Comparison of ENCODE assay signal across 19 cellular contexts in genomic region chr1:155082941-155083541, GRCh38. TPM values are rescaled to one million over a fixed set of nuclear protein-coding genes. Genes with fewer than 3 reads are reported as not detected.
DNase-seq lines count a peak whose midpoint lies in the region; ATAC-seq and TF ChIP-seq lines count a peak whose summit lies in the region.
"Had no signal": no experiment of that assay in that cellular context is flagged by ENCODE, and none has a peak within 500 bp of the region (broad histone marks: within the 10 kb centered on the region; RNA-seq: fewer than 3 reads in every experiment).

No MANE protein-coding gene starts in this region.

- H3K23ac ChIP-seq in neuronal stem cell (ENCODE audit: low read depth, low read length, poor library complexity) = peak overlapping the region; percentile 94

- no CpG with 5 or more reads among the region's 8 CpGs for WGBS in neuronal stem cell (ENCODE audit: extremely low coverage in 2 of 2, insufficient read length in 2 of 2, insufficient replicate concordance in 1 of 2), 2 donors

- no peak overlapping the region for H2AFZ ChIP-seq in neuronal stem cell (ENCODE audit: low read length)

- H3K79me1 ChIP-seq in neuronal stem cell (ENCODE audit: low read depth, low read length) = peaks cover 4% of the 10 kb centered on the region

- H3K27me3 Mint-ChIP-seq in CD4-positive, alpha-beta T cell = peaks cover 42% of the 10 kb centered on the region

- H3K4me3 ChIP-seq in neuronal stem cell (ENCODE audit: low read length in 2 of 2) = no peak overlapping the region

- H3K4me1 Mint-ChIP-seq in CD4-positive, alpha-beta T cell (ENCODE audit: low read depth) = peaks cover 65% of the 10 kb centered on the region

- no peak for DNase-seq in CD4-positive, alpha-beta T cell
- DNase-seq in NCI-H526 treated with DMSO at 0.1 percent for 48 hours (lab: John Stamatoyannopoulos, UW) (peak; percentile 64), neuronal stem cell (ENCODE audit: low spot score) (no peak), amniotic stem cell (lab: John Stamatoyannopoulos, UW) (no peak), NCI-H226 (no peak)
- no peak for DNase-seq in stimulated activated naive CD4-positive, alpha-beta T cell (lab: John Stamatoyannopoulos, UW)
- no peak for DNase-seq in stimulated activated CD8-positive, alpha-beta memory T cell treated with anti-CD3 and anti-CD28 coated beads, Interleukin-4, amount 100 ng/mL, for 48 hours
- DNase-seq: activated CD8-positive, alpha-beta T cell treated with anti-CD3 and anti-CD28 coated beads, Interleukin-2, amount 10 ng/mL, durations not matched to agents 7 days and 5 days; central memory CD4-positive, alpha-beta T cell; GF-D8; NCI-H1048; NCI-H510A treated with DMSO at 0.1 percent for 48 hours; stimulated activated CD4-positive, alpha-beta T cell treated with anti-CD3 and anti-CD28 coated beads, Interleukin-4, amount 100 ng/mL, for 24 hours had no signal

- H3K4ac ChIP-seq in neuronal stem cell (ENCODE audit: low read length) = peak overlapping the region; percentile 68

- no peak overlapping the region for H4K91ac ChIP-seq in neuronal stem cell (ENCODE audit: low read depth, low read length, poor library complexity)

- peaks cover 37 to 40% of the 10 kb centered on the region in 2 donors for H3K4me1 ChIP-seq in neuronal stem cell (ENCODE audit: control insufficient read depth in 2 of 2, insufficient read depth in 1 of 2, low read depth in 1 of 2, low read length in 2 of 2)

- H3K36me3 Mint-ChIP-seq in CD4-positive, alpha-beta T cell (ENCODE audit: low read depth) = peaks cover 3% of the 10 kb centered on the region

- no peak for TF ChIP-seq CTCF in CD4-positive, alpha-beta T cell (IDR thresholded peaks at IDR 0.05)

- H3K9ac ChIP-seq in neuronal stem cell (ENCODE audit: low read depth, low read length, poor library complexity) = peak overlapping the region; percentile 64

- H3K27me3 ChIP-seq in CD4-positive, alpha-beta T cell (ENCODE audit: control insufficient read depth, insufficient read depth, low read length) = peaks cover 46% of the 10 kb centered on the region
- H3K27me3 ChIP-seq in neuronal stem cell (ENCODE audit: control insufficient read depth in 3 of 3, insufficient read depth in 3 of 3, low read depth in 1 of 3, low read length in 3 of 3) = peaks cover 30 to 54% (median 37%) of the 10 kb centered on the region in 3 experiments

- no peak overlapping the region for H3K27ac ChIP-seq in CD4-positive, alpha-beta T cell (ENCODE audit: low read depth, low read length)
- H3K27ac ChIP-seq in neuronal stem cell (replicated peaks; ENCODE audit: low read length) = no peak overlapping the region
- H3K27ac ChIP-seq: esophagus muscularis mucosa had no signal

- POLR2A ChIA-PET in CD4-positive, alpha-beta T cell (lab: Charles Lee) = no interaction called here

- peak overlapping the region; percentile 70 for H3K4me3 Mint-ChIP-seq in CD4-positive, alpha-beta T cell

- H3K4me2 ChIP-seq in neuronal stem cell (ENCODE audit: insufficient read depth, low read length, poor library complexity, severe bottlenecking) = no peak overlapping the region

- H2BK15ac ChIP-seq in neuronal stem cell (ENCODE audit: low read length) = peak overlapping the region; percentile 93

- H3K27ac Mint-ChIP-seq in CD4-positive, alpha-beta T cell = no peak overlapping the region
- H3K27ac Mint-ChIP-seq: activated CD8-positive, alpha-beta T cell treated with anti-CD3 and anti-CD28 coated beads, Interleukin-2, amount 10 ng/mL, durations not matched to agents 7 days and 5 days had no signal

- H4K8ac ChIP-seq in neuronal stem cell (ENCODE audit: low read depth, low read length) = no peak overlapping the region

- H2BK12ac ChIP-seq in neuronal stem cell (ENCODE audit: low read length) = peak overlapping the region; percentile 82

- H3K9me3 Mint-ChIP-seq in CD4-positive, alpha-beta T cell = no peaks in the 10 kb centered on the region
- H3K9me3 Mint-ChIP-seq: T-helper 2 cell treated with Interferon-gamma antibody and Interleukin-4, amounts not matched to agents 5 μg/mL and 100 μg/mL, for 36 hours had no signal

- intact Hi-C loops in CD4-positive, alpha-beta T cell (cut with DNase I, micrococcal nuclease) = loop anchor here (10.0 kb wide), 4 partner anchors 128 to 758 kb away; partner anchors contain the start of genes AQP10 (in 1 of the 2), ATP8B2 (in 1 of the 2), IL6R (in 1 of the 2) and PBXIP1 (in 1 of the 2)

- CTCF ChIA-PET in CD4-positive, alpha-beta T cell (lab: Charles Lee) = no interaction called here

- H2AK5ac ChIP-seq in neuronal stem cell (ENCODE audit: low read depth, low read length) = peak overlapping the region; percentile 76

- ATAC-seq in CD4-positive, alpha-beta T cell (ENCODE audit: poor library complexity) = no peak
- peak; percentile 19 for ATAC-seq in esophagus mucosa
- ATAC-seq: activated CD8-positive, alpha-beta T cell treated with anti-CD3 and anti-CD28 coated beads, Interleukin-2, amount 10 ng/mL, durations not matched to agents 7 days and 5 days had no signal

- H3K18ac ChIP-seq in neuronal stem cell (ENCODE audit: low read length) = peak overlapping the region; percentile 30

- no peak overlapping the region for H3K14ac ChIP-seq in neuronal stem cell (ENCODE audit: low read length)

- peak overlapping the region; percentile 11 for H2BK5ac ChIP-seq in neuronal stem cell (ENCODE audit: low read length)

- no peaks in the 10 kb centered on the region for H3K36me3 ChIP-seq in neuronal stem cell (replicated peaks in 1 of 2; ENCODE audit: control insufficient read depth in 2 of 2, insufficient read depth in 2 of 2, low read length in 2 of 2)
- H3K36me3 ChIP-seq: esophagus muscularis mucosa had no signal

- no peaks in the 10 kb centered on the region for H3K9me3 ChIP-seq in CD4-positive, alpha-beta T cell (ENCODE audit: control insufficient read depth, low read length)
- peaks cover 0 to 2% of the 10 kb centered on the region in 2 donors for H3K9me3 ChIP-seq in neuronal stem cell (replicated peaks in 1 of 2; ENCODE audit: control insufficient read depth in 2 of 2, insufficient read depth in 1 of 2, low read depth in 1 of 2, low read length in 2 of 2)
- H3K9me3 ChIP-seq: esophagus muscularis mucosa had no signal

- peak overlapping the region; percentile 39 for H2BK120ac ChIP-seq in neuronal stem cell (ENCODE audit: low read depth, low read length)

RNA-seq across cellular contexts. Expression of gene EFNA3, which starts 4.4 kb away (rescaled TPM):
- total RNA-seq in CD4-positive, alpha-beta T cell = under 1 TPM; 0.22 to 0.47 TPM
- total RNA-seq in esophagus mucosa = 20.6 TPM
- polyA plus RNA-seq in neuronal stem cell (2013, experiment 1 of 2) = 15.2 TPM
- polyA plus RNA-seq in neuronal stem cell (2013, experiment 2 of 2) = 14.6 TPM

RNA-seq across cellular contexts. Expression of gene EFNA4, which starts 19.5 kb away (rescaled TPM):
- total RNA-seq in CD4-positive, alpha-beta T cell = 1 to 10 TPM; 2.4 to 3.3 TPM
- total RNA-seq in esophagus mucosa = 12.1 TPM
- polyA plus RNA-seq in neuronal stem cell (2013, experiment 1 of 2) = 24.6 TPM
- polyA plus RNA-seq in neuronal stem cell (2013, experiment 2 of 2) = 24.2 TPM

RNA-seq across cellular contexts. Expression of gene ADAM15, which starts 31.9 kb away (rescaled TPM):
- 10 to 100 TPM; 17.2 to 20.1 TPM for total RNA-seq in CD4-positive, alpha-beta T cell
- 167 TPM for total RNA-seq in esophagus mucosa
- 32.1 TPM for polyA plus RNA-seq in neuronal stem cell (2013, experiment 1 of 2)
- polyA plus RNA-seq in neuronal stem cell (2013, experiment 2 of 2) = 31.7 TPM

RNA-seq across cellular contexts. Expression of gene EFNA1, which starts 44.6 kb away (rescaled TPM):
- total RNA-seq in CD4-positive, alpha-beta T cell = 1 to 10 TPM; 4.2 to 5.9 TPM
- total RNA-seq in esophagus mucosa = 40.9 TPM
- polyA plus RNA-seq in neuronal stem cell (2013, experiment 1 of 2) = 3.6 TPM
- polyA plus RNA-seq in neuronal stem cell (2013, experiment 2 of 2) = 4.3 TPM
- total RNA-seq: activated CD8-positive, alpha-beta T cell treated with anti-CD3 and anti-CD28 coated beads, Interleukin-2, amount 10 ng/mL, durations not matched to agents 7 days and 5 days had no signal

RNA-seq across cellular contexts. Expression of gene DCST1, which starts 49.4 kb away (rescaled TPM):
- under 1 TPM; 0.33 to 0.39 TPM for total RNA-seq in CD4-positive, alpha-beta T cell
- total RNA-seq in esophagus mucosa = 0.32 TPM
- 0.03 TPM for polyA plus RNA-seq in neuronal stem cell (2013, experiment 1 of 2)
- polyA plus RNA-seq in neuronal stem cell (2013, experiment 2 of 2) = 0.06 TPM
- total RNA-seq: activated CD8-positive, alpha-beta T cell treated with anti-CD3 and anti-CD28 coated beads, Interleukin-2, amount 10 ng/mL, durations not matched to agents 7 days and 5 days; mesenteric fat pad; renal cortical epithelial cell had no signal
- polyA plus RNA-seq: BJ had no signal

Comparison
In these comparisons a context has a peak if more than half of its experiments do, and no peak if none do; other contexts are left out.
1. RNA of gene EFNA3, which starts 4.4 kb away (total RNA-seq): 20.6 TPM in esophagus mucosa (single experiment); 0.22 to 0.47 TPM in CD4-positive, alpha-beta T cell; every median in the first group is over 10 times any median in the second.